In genomic region chr1:16076871-16077250, GRCh38 we compare ENCODE assay signal across 16 cellular contexts. TPM values are rescaled to one million over a fixed set of nuclear protein-coding genes. Genes with fewer than 3 reads are reported as not detected.
A peak's percentile ranks its signal among the peaks of the same experiment; 100 is the strongest.
DNase-seq lines count a peak whose midpoint lies in the region; ATAC-seq, FAIRE-seq and TF ChIP-seq lines count a peak whose summit lies in the region.
"Had no signal": no experiment of that assay in that cellular context is flagged by ENCODE, and none has a peak within 500 bp of the region (broad histone marks: within the 10 kb centered on the region; RNA-seq: fewer than 3 reads in every experiment).

No MANE protein-coding gene starts in this region.

- no peak overlapping the region for H3K4me3 Mint-ChIP-seq in endodermal cell
- H3K4me3 Mint-ChIP-seq: activated naive CD4-positive, alpha-beta T cell treated with anti-CD3 and anti-CD28 coated beads for 36 hours; stimulated activated naive CD8-positive, alpha-beta T cell treated with anti-CD3 and anti-CD28 coated beads, Interleukin-15, amount 100 ng/mL, for 72 hours had no signal

- no peaks in the 10 kb centered on the region for H3K9me3 Mint-ChIP-seq in endodermal cell
- H3K9me3 Mint-ChIP-seq: activated naive CD4-positive, alpha-beta T cell treated with anti-CD3 and anti-CD28 coated beads for 36 hours; neural crest cell; stimulated activated naive CD8-positive, alpha-beta T cell treated with anti-CD3 and anti-CD28 coated beads, Interleukin-15, amount 100 ng/mL, for 72 hours had no signal

- H3K4me3 ChIP-seq in fibroblast of mammary gland (ENCODE audit: control insufficient read depth, low read depth, low read length), result no peak overlapping the region
- H3K4me3 ChIP-seq in endodermal cell (ENCODE audit: low read length), result no peak overlapping the region
- H3K4me3 ChIP-seq: Peyer's patch had no signal

- no peaks in the 10 kb centered on the region for H3K36me3 Mint-ChIP-seq in endodermal cell (ENCODE audit: low read depth)

- FAIRE-seq in H54 (lab: Jason Lieb, UNC), result no peak
- FAIRE-seq: G401.6 had no signal

- H3K9me3 ChIP-seq in endodermal cell (ENCODE audit: control insufficient read depth, low read length), result no peaks in the 10 kb centered on the region
- H3K9me3 ChIP-seq: Peyer's patch had no signal

- H3K27ac ChIP-seq in endodermal cell (ENCODE audit: low read depth, low read length), result no peak overlapping the region
- H3K27ac ChIP-seq: Peyer's patch had no signal

- no peak for TF ChIP-seq POLR2A in H54 (IDR thresholded peaks at IDR 0.05; ENCODE audit: low read depth, low read length)

- H3K27ac Mint-ChIP-seq in endodermal cell, result no peak overlapping the region
- H3K27ac Mint-ChIP-seq: activated naive CD4-positive, alpha-beta T cell treated with anti-CD3 and anti-CD28 coated beads for 36 hours; stimulated activated naive CD8-positive, alpha-beta T cell treated with anti-CD3 and anti-CD28 coated beads, Interleukin-15, amount 100 ng/mL, for 72 hours had no signal

- WGBS in endodermal cell (ENCODE audit: insufficient coverage in 1 of 2, insufficient read length in 1 of 2), 2 experiments, result 87 to 93% methylated on average over 10 to 12 of the region's 12 CpGs

- H3K9ac ChIP-seq in endodermal cell (ENCODE audit: extremely low read depth, low read length, poor library complexity, severe bottlenecking), result no peak overlapping the region

- DNase-seq in H54 (ENCODE audit: insufficient read length, low spot score), result peak; percentile 55
- DNase-seq in RPMI7951 (ENCODE audit: low read depth), result peak; percentile 92
- peak; percentile 75 for DNase-seq in fibroblast of mammary gland (ENCODE audit: low read depth)
- peak; percentile 88 for DNase-seq in renal cortical epithelial cell (ENCODE audit: low read depth)
- no peak for DNase-seq in NCI-H446 (lab: John Stamatoyannopoulos, UW)
- no peak for DNase-seq in endodermal cell
- DNase-seq: activated CD4-positive, alpha-beta T cell treated with anti-CD3 and anti-CD28 coated beads for 1 hour; activated naive CD4-positive, alpha-beta T cell treated with anti-CD3 and anti-CD28 coated beads for 36 hours; HCEC 1CT; NCI-H1105; stimulated activated naive CD8-positive, alpha-beta T cell treated with anti-CD3 and anti-CD28 coated beads, Interleukin-15, amount 100 ng/mL, for 72 hours had no signal

- H3K4me1 ChIP-seq in endodermal cell (ENCODE audit: control insufficient read depth, insufficient read depth, low read length), result peaks cover 13% of the 10 kb centered on the region

- TF ChIP-seq CTCF in fibroblast of mammary gland (conservative IDR thresholded peaks at IDR 0.05; ENCODE audit: control insufficient read depth, insufficient read depth, low read depth, low read length) (no peak), endodermal cell (conservative IDR thresholded peaks at IDR 0.05) (no peak)

- peaks cover 16% of the 10 kb centered on the region for H3K4me1 Mint-ChIP-seq in endodermal cell

- no peak for ATAC-seq in GM21528 (IDR thresholded peaks at IDR 0.05; ENCODE audit: low FRiP score, unreplicated experiment)
- ATAC-seq: stimulated activated naive CD8-positive, alpha-beta T cell treated with anti-CD3 and anti-CD28 coated beads, Interleukin-15, amount 100 ng/mL, for 72 hours had no signal

- no peaks in the 10 kb centered on the region for H3K36me3 ChIP-seq in endodermal cell (ENCODE audit: control insufficient read depth, insufficient read depth, low read length)
- H3K36me3 ChIP-seq: Peyer's patch had no signal

- H3K27me3 Mint-ChIP-seq in endodermal cell (ENCODE audit: insufficient read depth), result peaks cover 50% of the 10 kb centered on the region

- peaks cover 30% of the 10 kb centered on the region for H3K27me3 ChIP-seq in endodermal cell (ENCODE audit: control insufficient read depth, insufficient read depth, low read length, poor library complexity, severe bottlenecking)
- H3K27me3 ChIP-seq: Peyer's patch had no signal

RNA-seq across cellular contexts. Expression of gene FAM131C, which starts 3.4 kb away (rescaled TPM):
- 0.20 TPM in 1 of 2 replicates, not detected in the other for total RNA-seq in RPMI7951 (2014; rRNA removed; shearing (Covaris generic))
- total RNA-seq in renal cortical epithelial cell (0.52 and 1.5 TPM in 2 replicates), endodermal cell (1 to 10 TPM in 1 of 2 donors, under 1 TPM in 1; 0.66 to 2.5 TPM)
- polyA plus RNA-seq in endodermal cell (2013, experiment 1 of 2), result 3.7 TPM
- 2.4 TPM for polyA plus RNA-seq in endodermal cell (2013, experiment 2 of 2)
- total RNA-seq: activated naive CD4-positive, alpha-beta T cell treated with anti-CD3 and anti-CD28 coated beads for 36 hours; dermis microvascular lymphatic vessel endothelial cell had no signal

RNA-seq across cellular contexts. Expression of gene CLCNKB, which starts 33.3 kb away (rescaled TPM):
- not detected in 2 replicates for total RNA-seq in RPMI7951 (2014; rRNA removed; shearing (Covaris generic))
- 0.35 and 0.60 TPM in 2 replicates for total RNA-seq in renal cortical epithelial cell
- 1 to 10 TPM; 3.6 to 3.7 TPM for total RNA-seq in endodermal cell
- polyA plus RNA-seq in endodermal cell (2013, experiment 1 of 2), result 3.4 TPM
- polyA plus RNA-seq in endodermal cell (2013, experiment 2 of 2), result 2.0 TPM
- total RNA-seq: activated naive CD4-positive, alpha-beta T cell treated with anti-CD3 and anti-CD28 coated beads for 36 hours; Peyer's patch had no signal

RNA-seq across cellular contexts. Expression of gene CLCNKA, which starts 55.0 kb away (rescaled TPM):
- total RNA-seq in RPMI7951 (2014; rRNA removed; shearing (Covaris generic)), result 0.12 TPM in 1 of 2 replicates, not detected in the other
- total RNA-seq in renal cortical epithelial cell, result 0.20 TPM in 1 of 2 replicates, not detected in the other
- total RNA-seq in endodermal cell, result 1 to 10 TPM; 3.2 to 3.5 TPM
- 0.18 TPM for polyA plus RNA-seq in endodermal cell (2013, experiment 1 of 2)
- polyA plus RNA-seq in endodermal cell (2013, experiment 2 of 2), result 0.37 TPM
- total RNA-seq: activated naive CD4-positive, alpha-beta T cell treated with anti-CD3 and anti-CD28 coated beads for 36 hours; dermis microvascular lymphatic vessel endothelial cell; neural crest cell had no signal

RNA-seq across cellular contexts. Expression of gene HSPB7, which starts 59.0 kb away (rescaled TPM):
- 7.1 and 7.9 TPM in 2 replicates for total RNA-seq in RPMI7951 (2014; rRNA removed; shearing (Covaris generic))
- total RNA-seq in renal cortical epithelial cell, result 0.35 TPM in 2 replicates
- under 1 TPM in 1 of 2 donors, not detected in 1; 0.15 TPM for total RNA-seq in endodermal cell
- 0.18 TPM for polyA plus RNA-seq in endodermal cell (2013, experiment 1 of 2)
- polyA plus RNA-seq in endodermal cell (2013, experiment 2 of 2), result not detected
- total RNA-seq: activated naive CD4-positive, alpha-beta T cell treated with anti-CD3 and anti-CD28 coated beads for 36 hours; dermis microvascular lymphatic vessel endothelial cell; neural crest cell had no signal

Comparison
In these comparisons a context has a peak if more than half of its experiments do, and no peak if none do; other contexts are left out.
1. DNase-seq: peak in H54 (single experiment), RPMI7951 (single experiment), fibroblast of mammary gland (single experiment) and renal cortical epithelial cell (single experiment); none in NCI-H446 (0 of 2) and endodermal cell (single experiment).